8 cellular contexts compared by ENCODE assay signal in the genomic region with DNA sequence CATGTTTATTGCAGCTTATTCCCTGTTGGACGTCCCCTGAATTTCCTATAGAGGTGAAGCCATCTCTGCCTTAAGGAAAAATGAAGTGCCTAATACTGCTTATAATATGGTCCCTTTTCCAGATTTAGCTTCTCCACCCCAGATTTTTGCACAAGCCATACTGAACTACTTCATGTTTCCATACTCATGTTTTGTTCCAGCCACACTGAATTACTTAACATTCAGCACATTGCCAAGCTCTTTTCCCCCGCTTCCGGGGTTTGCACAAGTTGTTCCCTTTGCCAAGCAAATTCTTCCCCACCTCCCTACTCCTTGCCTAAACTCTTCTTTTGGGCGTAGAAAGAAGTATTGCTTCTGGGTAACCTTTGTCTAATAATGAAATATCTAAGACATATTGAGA. TPM values are rescaled to one million over a fixed set of nuclear protein-coding genes. Genes with fewer than 3 reads are reported as not detected.
DNase-seq lines count a peak whose midpoint lies in the region; ATAC-seq, FAIRE-seq and TF ChIP-seq lines count a peak whose summit lies in the region.

No MANE protein-coding gene starts in this region.

- H3K27me3 ChIP-seq in HepG2 (ENCODE audit: control insufficient read depth in 1 of 2, insufficient read depth in 2 of 2, low read length in 2 of 2): no peaks in the 10 kb centered on the region

- peaks cover 7% of the 10 kb centered on the region; the same call in 1 of the 2 replicates for H3K9me3 ChIP-seq in HepG2 (ENCODE audit: low read length)

- POLR2A ChIA-PET in AG04449 (lab: Yijun Ruan, JAX) (interaction anchor here (0.5 kb wide), 1 partner anchor 287 kb away, joined by 4 read pairs; no protein-coding TSS in a partner anchor), HepG2 (lab: Yijun Ruan, JAX) (no interaction called here)
- POLR2A ChIA-PET in activated CD8-positive, alpha-beta T cell treated with anti-CD3 and anti-CD28 coated beads, Interleukin-2, amount 10 ng/mL, durations not matched to agents 7 days and 5 days (lab: Charles Lee): interaction anchor here (0.8 to 1.6 kb wide), 2 partner anchors 148 to 280 kb away, joined by 4 to 6 read pairs; a partner anchor contains a TSS

- H3K27me3 Mint-ChIP-seq in activated CD8-positive, alpha-beta T cell treated with anti-CD3 and anti-CD28 coated beads, Interleukin-2, amount 10 ng/mL, durations not matched to agents 7 days and 5 days (ENCODE audit: low read depth): no peaks in the 10 kb centered on the region

- H3K36me3 Mint-ChIP-seq in activated CD8-positive, alpha-beta T cell treated with anti-CD3 and anti-CD28 coated beads, Interleukin-2, amount 10 ng/mL, durations not matched to agents 7 days and 5 days (ENCODE audit: low read depth): peaks cover 20% of the 10 kb centered on the region

- no peak for ATAC-seq in activated CD8-positive, alpha-beta T cell treated with anti-CD3 and anti-CD28 coated beads, Interleukin-2, amount 10 ng/mL, durations not matched to agents 7 days and 5 days
- ATAC-seq in HepG2 (no peak), GM19452 (IDR thresholded peaks at IDR 0.05; ENCODE audit: unreplicated experiment) (no peak), HG03175 (IDR thresholded peaks at IDR 0.05; ENCODE audit: unreplicated experiment) (no peak), HG02623 (IDR thresholded peaks at IDR 0.05; ENCODE audit: unreplicated experiment) (no peak)

- no peak for TF ChIP-seq RAD21 in HepG2 (CRISPR knock-in tag; IDR thresholded peaks at IDR 0.05)

- peaks cover 6% of the 10 kb centered on the region for H3K9me3 Mint-ChIP-seq in activated CD8-positive, alpha-beta T cell treated with anti-CD3 and anti-CD28 coated beads, Interleukin-2, amount 10 ng/mL, durations not matched to agents 7 days and 5 days (ENCODE audit: insufficient read depth)

- BruUV-seq in HepG2 (replicated peaks; lab: Mats Ljungman, UMichigan): no TSS peak

- H3K4me1 ChIP-seq in HepG2 (ENCODE audit: insufficient read depth, low read length): peaks cover 24% of the 10 kb centered on the region

- CTCF ChIA-PET in AG04449 (lab: Yijun Ruan, JAX): interaction anchor here (0.9 to 7.0 kb wide), 6 partner anchors 13 to 341 kb away, joined by 3 to 92 read pairs (median 10); no protein-coding TSS in a partner anchor
- CTCF ChIA-PET in activated CD8-positive, alpha-beta T cell treated with anti-CD3 and anti-CD28 coated beads, Interleukin-2, amount 10 ng/mL, durations not matched to agents 7 days and 5 days (lab: Charles Lee): interaction anchor here (0.9 to 5.9 kb wide), 9 partner anchors 12 to 317 kb away, joined by 3 to 70 read pairs (median 3); a partner anchor contains a TSS
- CTCF ChIA-PET in HepG2 (lab: Yijun Ruan, JAX; ENCODE audit: low intra/inter-chr PET ratio, low total read pairs): no interaction called here

- H3K4me3 ChIP-seq in AG04449 (ENCODE audit: low read depth, low read length) (peak overlapping the region; percentile 21; the same call in 1 of the 2 replicates), HepG2 (replicated peaks in 1 of 3; ENCODE audit: insufficient read depth in 1 of 3, low read depth in 2 of 3, low read length in 3 of 3) (no peak overlapping the region)

- H3K27ac Mint-ChIP-seq in activated CD8-positive, alpha-beta T cell treated with anti-CD3 and anti-CD28 coated beads, Interleukin-2, amount 10 ng/mL, durations not matched to agents 7 days and 5 days: peak overlapping the region; percentile 40

- intact Hi-C loops in HepG2 (cut with micrococcal nuclease; ENCODE audit: unreplicated experiment): no loop called here

- peak overlapping the region; percentile 31 for H3K4me3 Mint-ChIP-seq in activated CD8-positive, alpha-beta T cell treated with anti-CD3 and anti-CD28 coated beads, Interleukin-2, amount 10 ng/mL, durations not matched to agents 7 days and 5 days

- H3K9ac ChIP-seq in HepG2 (ENCODE audit: insufficient read depth, low read depth, low read length): no peak overlapping the region

- WGBS in HepG2 (ENCODE audit: low lambda C conversion rate): 88% methylated on average over 4 of the region's 4 CpGs

- no peaks in the 10 kb centered on the region for H3K36me3 ChIP-seq in HepG2 (replicated peaks in 1 of 2; ENCODE audit: control insufficient read depth in 1 of 2, insufficient read depth in 2 of 2, low read length in 2 of 2)

- H3K4me1 Mint-ChIP-seq in activated CD8-positive, alpha-beta T cell treated with anti-CD3 and anti-CD28 coated beads, Interleukin-2, amount 10 ng/mL, durations not matched to agents 7 days and 5 days (ENCODE audit: low read depth): peaks cover 59% of the 10 kb centered on the region

- H3K79me2 ChIP-seq in HepG2 (ENCODE audit: insufficient read depth, low read length): no peaks in the 10 kb centered on the region

- H3K27ac ChIP-seq in HepG2 (ENCODE audit: extremely low read length, insufficient read depth, low read length): no peak overlapping the region

- in situ Hi-C loops in HepG2 (cut with HindIII; ENCODE audit: extremely low pct_ligation_motif_present, low pct_unique_long_range_greater_than_20kb): no loop called here

- peak; percentile 62 for FAIRE-seq in GM12892 (lab: Jason Lieb, UNC)
- FAIRE-seq in HepG2 (lab: Jason Lieb, UNC): no peak

- TF ChIP-seq POLR2A in GM12892 (IDR thresholded peaks at IDR 0.05; ENCODE audit: low read depth, low read length): no peak
- TF ChIP-seq POLR2A in HepG2 (IDR thresholded peaks at IDR 0.05; ENCODE audit: insufficient read depth in 1 of 2, low read depth in 2 of 2, low read length in 2 of 2): no peak

- TF ChIP-seq EP300 in HepG2 (IDR thresholded peaks at IDR 0.05; ENCODE audit: low read depth in 2 of 2, low read length in 2 of 2) (no peak), HepG2 (CRISPR knock-in tag; IDR thresholded peaks at IDR 0.05; ENCODE audit: borderline replicate concordance) (no peak)

- no peaks in the 10 kb centered on the region for H4K20me1 ChIP-seq in HepG2 (ENCODE audit: insufficient read depth, low read length)

- DNase-seq in AG04449 (ENCODE audit: low read depth, low spot score) (no peak), GM12892 (ENCODE audit: insufficient read length) (no peak), HepG2 (ENCODE audit: low spot score) (no peak)
- no peak for DNase-seq in activated CD8-positive, alpha-beta T cell treated with anti-CD3 and anti-CD28 coated beads, Interleukin-2, amount 10 ng/mL, durations not matched to agents 7 days and 5 days
- DNase-seq in stimulated activated CD4-positive, alpha-beta T cell treated with anti-CD3 and anti-CD28 coated beads, Interleukin-1b, Interleukin-23, amount 100 ng/mL, for 48 hours: no peak

- no peak overlapping the region for H3K4me2 ChIP-seq in HepG2 (ENCODE audit: low read depth, low read length)

- no peak overlapping the region for H2AFZ ChIP-seq in HepG2 (ENCODE audit: low read length)

- no peak for TF ChIP-seq CTCF in AG04449 (IDR thresholded peaks at IDR 0.05; ENCODE audit: insufficient read depth, low read length, missing control alignments)
- TF ChIP-seq CTCF in HepG2 (CRISPR knock-in tag; IDR thresholded peaks at IDR 0.05): no peak

RNA-seq across cellular contexts. Expression of a gene that starts 1.7 kb away (rescaled TPM):
- polyA plus RNA-seq in GM12892 (2012; ENCODE audit: missing spikeins): 35.5 TPM
- 10 to 100 TPM; 80.8 to 84.3 TPM for total RNA-seq in activated CD8-positive, alpha-beta T cell treated with anti-CD3 and anti-CD28 coated beads, Interleukin-2, amount 10 ng/mL, durations not matched to agents 7 days and 5 days
- total RNA-seq in HepG2 (2016; rRNA removed; fragmentation: Illumina TruSeq; extraction: Trizol): 11.8 and 14.4 TPM in 2 replicates
- total RNA-seq in HepG2 (2016; cell fraction: cytosol; rRNA removed; fragmentation: Illumina TruSeq; extraction: Trizol; ENCODE audit: low read depth): 4.7 and 4.8 TPM in 2 replicates
- total RNA-seq in HepG2 (2016; cell fraction: insoluble cytoplasmic fraction; rRNA removed; fragmentation: Illumina TruSeq; extraction: Trizol): 10.7 and 14.1 TPM in 2 replicates
- total RNA-seq in HepG2 (2016; cell fraction: membrane; rRNA removed; fragmentation: Illumina TruSeq; extraction: Trizol): 4.7 and 5.0 TPM in 2 replicates
- 12.3 and 17.2 TPM in 2 replicates for total RNA-seq in HepG2 (2016; cell fraction: nucleus; rRNA removed; fragmentation: Illumina TruSeq; extraction: Trizol)
- polyA plus RNA-seq in HepG2 (2011; rRNA removed): 6.1 and 7.5 TPM in 2 replicates
- polyA plus RNA-seq in HepG2 (2011; cell fraction: cytosol; rRNA removed): 4.1 and 4.2 TPM in 2 replicates
- polyA plus RNA-seq in HepG2 (2011; cell fraction: nucleus; rRNA removed): 9.1 and 9.5 TPM in 2 replicates
- polyA plus RNA-seq in HepG2 (2012): 6.3 and 8.4 TPM in 2 replicates
- 0.28 and 0.37 TPM in 2 replicates for polyA plus RNA-seq in HepG2 (2016; cell fraction: cytosol; fragmentation: Illumina TruSeq; extraction: Trizol; ENCODE audit: low read depth)
- 10.8 and 10.9 TPM in 2 replicates for polyA plus RNA-seq in HepG2 (2016; cell fraction: insoluble cytoplasmic fraction; fragmentation: Illumina TruSeq; extraction: Trizol; ENCODE audit: low read depth)
- 1.1 and 1.5 TPM in 2 replicates for polyA plus RNA-seq in HepG2 (2016; cell fraction: membrane; fragmentation: Illumina TruSeq; extraction: Trizol; ENCODE audit: low read depth)
- polyA plus RNA-seq in HepG2 (2016; cell fraction: nucleus; fragmentation: Illumina TruSeq; extraction: Trizol; ENCODE audit: insufficient read depth, low read depth): 15.8 and 17.4 TPM in 2 replicates
- polyA minus RNA-seq in HepG2 (2011; rRNA and poly(A)+ RNA removed; ENCODE audit: low replicate concordance): 7.3 and 10.6 TPM in 2 replicates
- polyA minus RNA-seq in HepG2 (2011; cell fraction: cytosol; rRNA and poly(A)+ RNA removed): 6.8 TPM in 2 replicates
- polyA minus RNA-seq in HepG2 (2011; cell fraction: nucleus; rRNA and poly(A)+ RNA removed): 22.9 and 30.5 TPM in 2 replicates

RNA-seq across cellular contexts. Expression of a gene that starts 23.0 kb away (rescaled TPM):
- 1.0 TPM for polyA plus RNA-seq in GM12892 (2012; ENCODE audit: missing spikeins)
- total RNA-seq in activated CD8-positive, alpha-beta T cell treated with anti-CD3 and anti-CD28 coated beads, Interleukin-2, amount 10 ng/mL, durations not matched to agents 7 days and 5 days: 1 to 10 TPM; 1.3 to 2.3 TPM
- total RNA-seq in HepG2 (2016; rRNA removed; fragmentation: Illumina TruSeq; extraction: Trizol): 29.8 and 57.6 TPM in 2 replicates
- 5.8 and 7.1 TPM in 2 replicates for total RNA-seq in HepG2 (2016; cell fraction: cytosol; rRNA removed; fragmentation: Illumina TruSeq; extraction: Trizol; ENCODE audit: low read depth)
- total RNA-seq in HepG2 (2016; cell fraction: insoluble cytoplasmic fraction; rRNA removed; fragmentation: Illumina TruSeq; extraction: Trizol): 28.2 and 56.6 TPM in 2 replicates
- 5.7 and 8.3 TPM in 2 replicates for total RNA-seq in HepG2 (2016; cell fraction: membrane; rRNA removed; fragmentation: Illumina TruSeq; extraction: Trizol)
- 61.5 and 74.8 TPM in 2 replicates for total RNA-seq in HepG2 (2016; cell fraction: nucleus; rRNA removed; fragmentation: Illumina TruSeq; extraction: Trizol)
- 192 and 242 TPM in 2 replicates for polyA plus RNA-seq in HepG2 (2011; rRNA removed)
- 79.8 and 172 TPM in 2 replicates for polyA plus RNA-seq in HepG2 (2011; cell fraction: cytosol; rRNA removed)
- 116 and 151 TPM in 2 replicates for polyA plus RNA-seq in HepG2 (2011; cell fraction: nucleus; rRNA removed)
- 82.5 and 211 TPM in 2 replicates for polyA plus RNA-seq in HepG2 (2012)
- 1.4 and 1.8 TPM in 2 replicates for polyA plus RNA-seq in HepG2 (2016; cell fraction: cytosol; fragmentation: Illumina TruSeq; extraction: Trizol; ENCODE audit: low read depth)
- polyA plus RNA-seq in HepG2 (2016; cell fraction: insoluble cytoplasmic fraction; fragmentation: Illumina TruSeq; extraction: Trizol; ENCODE audit: low read depth): 14.3 and 16.7 TPM in 2 replicates
- 2.3 and 2.7 TPM in 2 replicates for polyA plus RNA-seq in HepG2 (2016; cell fraction: membrane; fragmentation: Illumina TruSeq; extraction: Trizol; ENCODE audit: low read depth)
- 55.2 and 57.5 TPM in 2 replicates for polyA plus RNA-seq in HepG2 (2016; cell fraction: nucleus; fragmentation: Illumina TruSeq; extraction: Trizol; ENCODE audit: insufficient read depth, low read depth)
- 1.5 and 59.8 TPM in 2 replicates for polyA minus RNA-seq in HepG2 (2011; rRNA and poly(A)+ RNA removed; ENCODE audit: low replicate concordance)
- polyA minus RNA-seq in HepG2 (2011; cell fraction: cytosol; rRNA and poly(A)+ RNA removed): 115 and 233 TPM in 2 replicates
- polyA minus RNA-seq in HepG2 (2011; cell fraction: nucleus; rRNA and poly(A)+ RNA removed): 307 and 447 TPM in 2 replicates
